In the genomic region with DNA sequence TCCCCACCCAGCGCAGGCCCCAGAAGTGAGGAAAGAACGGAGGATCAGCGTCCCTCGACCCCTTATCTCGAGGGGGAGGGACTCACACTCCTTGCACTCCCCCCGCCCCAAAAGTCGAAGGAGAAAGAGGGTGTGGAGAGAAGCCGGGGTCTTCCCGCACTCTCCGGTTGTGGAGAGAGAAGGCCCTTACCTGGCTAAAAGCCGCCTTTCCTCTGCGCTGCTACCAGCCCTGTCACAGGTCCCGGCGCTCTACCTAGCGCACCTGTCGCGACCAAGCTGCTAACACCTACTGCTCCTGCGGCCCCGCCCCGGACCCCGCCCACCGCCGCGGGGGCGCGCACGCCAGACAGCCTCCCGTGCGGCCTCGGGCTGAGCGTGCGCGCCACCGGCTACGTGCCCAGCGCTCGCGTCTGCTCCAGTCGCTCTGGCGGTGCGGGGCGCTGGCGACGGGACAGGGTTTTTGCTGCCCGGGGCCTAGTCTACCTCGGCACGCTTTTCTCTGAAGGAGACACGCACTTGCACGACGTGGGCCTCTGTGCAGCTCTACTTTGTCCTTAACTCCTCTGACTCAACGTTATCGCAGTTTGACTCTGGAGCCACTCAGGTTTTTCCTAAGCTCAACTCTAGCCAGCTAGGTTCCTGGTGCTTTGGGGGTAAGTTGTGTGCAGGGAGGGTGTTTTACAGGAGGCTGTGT, we compare ENCODE assay signal across 7 cellular contexts.
DNase-seq lines count a peak whose midpoint lies in the region; ATAC-seq and TF ChIP-seq lines count a peak whose summit lies in the region.

TSS of gene LIMA1 (minus strand) at position 291 of the 694 bp plus-strand sequence. CDS start 34,769 bp downstream, outside the sequence.

- H3K4me3 ChIP-seq in brain microvascular endothelial cell (ENCODE audit: low read depth, low read length) (peak within 1 kb of the TSS; percentile 95), iPS DF 6.9 (ENCODE audit: low read length) (peak within 1 kb of the TSS; percentile 65; the same call in 1 of the 2 replicates), skeletal muscle cell (ENCODE audit: low read depth, low read length) (peak within 1 kb of the TSS; percentile 94)

- no peaks in the 10 kb centered on the region for H3K36me3 ChIP-seq in brain microvascular endothelial cell (replicated peaks)
- H3K36me3 ChIP-seq in iPS DF 6.9 (ENCODE audit: control insufficient read depth, insufficient read depth, low read length) = no peaks in the 10 kb centered on the region

- H3K27me3 ChIP-seq in brain microvascular endothelial cell (replicated peaks) = no peaks in the 10 kb centered on the region
- H3K27me3 ChIP-seq in iPS DF 6.9 (ENCODE audit: control insufficient read depth, insufficient read depth, low read length) = no peaks in the 10 kb centered on the region

- no peaks in the 10 kb centered on the region for H3K9me3 ChIP-seq in iPS DF 6.9 (ENCODE audit: control insufficient read depth, insufficient read depth, low read length)

- ATAC-seq in GM18520 (IDR thresholded peaks at IDR 0.05; ENCODE audit: unreplicated experiment) (peak; percentile 75), HG03060 (IDR thresholded peaks at IDR 0.05; ENCODE audit: low read depth, unreplicated experiment) (peak; percentile 55)

- H3K4me1 ChIP-seq in iPS DF 6.9 (ENCODE audit: control insufficient read depth, insufficient read depth, low read length) = no peaks in the 10 kb centered on the region; the same call in 1 of the 2 replicates

- peak within 1 kb of the TSS; percentile 46 for H3K27ac ChIP-seq in brain microvascular endothelial cell
- no peak within 1 kb of the TSS for H3K27ac ChIP-seq in iPS DF 6.9 (ENCODE audit: low read length)

- TF ChIP-seq CTCF in brain microvascular endothelial cell (IDR thresholded peaks at IDR 0.05; ENCODE audit: low read depth, low read length, missing control alignments) = no peak

- DNase-seq in NCI-H2107 treated with DMSO at 0.1 percent for 48 hours (lab: John Stamatoyannopoulos, UW; ENCODE audit: unreplicated experiment) = peak; percentile 73
- peak; percentile 90 for DNase-seq in UCSD-AML1 (lab: John Stamatoyannopoulos, UW; ENCODE audit: unreplicated experiment)
- peak; percentile 79 for DNase-seq in brain microvascular endothelial cell
- DNase-seq in iPS DF 6.9 (ENCODE audit: low read depth, low spot score) = peak; percentile 87
- peak; percentile 27 for DNase-seq in skeletal muscle cell (ENCODE audit: low read depth)

- no CpG with 5 or more reads among the region's 52 CpGs for WGBS in iPS DF 6.9 (ENCODE audit: insufficient coverage, insufficient read length)

- in situ Hi-C loops in brain microvascular endothelial cell (cut with HindIII; ENCODE audit: low pct_ligation_motif_present, low sequenced_read_pairs) = no loop called here

Comparison
In these comparisons a context has a peak if more than half of its experiments do, and no peak if none do; other contexts are left out.
1. DNase-seq: peak in every context shown above with its lines; median percentile 90 in UCSD-AML1; 87 in iPS DF 6.9; 79 in brain microvascular endothelial cell; 73 in NCI-H2107 treated with DMSO at 0.1 percent for 48 hours; 27 in skeletal muscle cell.